23 cellular contexts compared by ENCODE assay signal in the genomic region with DNA sequence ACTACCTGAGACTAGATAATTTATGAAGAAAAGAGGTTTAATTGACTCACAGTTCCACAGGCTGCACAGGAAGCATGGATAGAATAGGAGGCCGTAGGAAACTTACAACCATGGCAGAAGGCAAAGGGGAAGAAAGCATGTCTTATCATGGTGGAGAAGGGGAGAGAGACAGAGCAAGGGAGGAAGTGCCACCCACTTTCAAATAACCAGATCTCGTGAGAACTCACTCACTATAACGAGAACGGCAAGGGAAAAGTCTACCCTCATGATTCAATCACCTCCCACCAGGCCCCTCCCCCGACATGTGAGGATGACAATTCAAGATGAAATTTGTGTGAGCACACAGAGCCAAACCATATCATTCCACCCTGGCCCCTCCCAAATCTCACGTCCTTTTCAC.
"Had no signal": no experiment of that assay in that cellular context is flagged by ENCODE, and none has a peak within 500 bp of the region (broad histone marks: within the 10 kb centered on the region; RNA-seq: fewer than 3 reads in every experiment).

No MANE protein-coding gene starts in this region.

- DNase-seq: Kasumi-1, KG1, MM.1S, NCI-H1092 treated with DMSO at 0.1 percent for 48 hours, NCI-H1436, NCI-H187, NCI-H2029, NCI-H2081 treated with DMSO at 0.1 percent for 48 hours, NCI-H2171, NCI-H226, NCI-H446, NCI-H510A, NCI-H524 treated with DMSO at 0.1 percent for 48 hours, NCI-H69, NCI-H774, PC-3, SHP77 treated with DMSO at 0.1 percent for 48 hours, SJCRH30, T-helper 1 cell had no signal

- H3K36me3 ChIP-seq: SJCRH30 had no signal

- ATAC-seq: Panc1, PC-3, Right ventricle myocardium inferior, SK-N-SH treated with all-trans-retinoic acid at 6 μM for 48 hours had no signal

- H3K4me3 ChIP-seq: SJCRH30 had no signal

- H3K36me3 Mint-ChIP-seq: IgD-negative memory B cell had no signal

- H3K27ac Mint-ChIP-seq: IgD-negative memory B cell had no signal

- H3K9me3 ChIP-seq: SJCRH30 had no signal

- H3K4me3 Mint-ChIP-seq: IgD-negative memory B cell had no signal

- H3K27ac ChIP-seq: SJCRH30 had no signal

- H3K27me3 ChIP-seq: SJCRH30 had no signal

- H3K27me3 Mint-ChIP-seq: IgD-negative memory B cell had no signal
